In the genomic region with DNA sequence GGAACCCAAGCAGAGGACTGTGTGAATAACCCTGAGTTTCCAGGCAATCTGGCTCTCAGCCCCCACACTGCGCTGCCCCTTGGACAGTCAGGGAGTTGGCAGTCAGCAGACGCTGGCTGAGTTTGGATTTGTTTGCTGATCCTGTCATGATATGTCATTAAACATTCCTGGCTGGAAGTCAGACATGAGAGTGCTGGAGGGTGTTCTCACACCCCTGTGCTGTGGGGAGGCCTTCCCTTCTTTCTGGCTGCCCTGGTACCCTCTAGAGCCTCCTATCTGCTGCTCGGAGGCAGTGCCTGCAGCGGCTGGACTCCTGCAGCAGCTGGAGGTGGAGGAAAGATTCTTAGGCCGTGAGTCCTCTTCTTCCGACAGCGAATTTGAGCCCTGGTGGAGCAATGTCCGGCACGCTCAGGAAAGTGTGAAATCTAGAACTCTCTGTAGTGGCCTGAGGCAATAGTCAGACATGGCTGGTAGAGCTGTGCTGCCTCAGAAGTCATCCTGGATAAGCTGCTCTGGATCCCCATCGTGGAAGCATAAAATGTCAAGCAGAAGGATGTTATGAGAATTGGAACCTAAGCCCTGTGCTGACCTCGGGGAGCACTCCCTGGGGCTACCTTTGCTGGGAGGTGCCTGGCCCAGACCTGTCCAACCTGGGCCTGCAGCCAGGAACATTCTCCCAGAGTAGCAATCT, we compare ENCODE assay signal across 15 cellular contexts.
DNase-seq lines count a peak whose midpoint lies in the region; ATAC-seq, FAIRE-seq and TF ChIP-seq lines count a peak whose summit lies in the region.
"Had no signal": no experiment of that assay in that cellular context is flagged by ENCODE, and none has a peak within 500 bp of the region (broad histone marks: within the 10 kb centered on the region; RNA-seq: fewer than 3 reads in every experiment).

No MANE protein-coding gene starts in this region.

- H3K4me3 Mint-ChIP-seq in mesothelial cell of epicardium: no peak overlapping the region
- H3K4me3 Mint-ChIP-seq: neural crest cell, type B pancreatic cell had no signal

- FAIRE-seq in bronchial epithelial cell (lab: Jason Lieb, UNC): no peak

- no peak overlapping the region for H4K5ac ChIP-seq in mesendoderm (ENCODE audit: low read length)

- H2BK15ac ChIP-seq in mesendoderm (replicated peaks; ENCODE audit: low read depth): no peak overlapping the region

- H3K27ac ChIP-seq in mesendoderm (ENCODE audit: low read depth, low read length) (no peak overlapping the region), colonic mucosa (no peak overlapping the region)

- H3K4me1 ChIP-seq in mesendoderm (ENCODE audit: control insufficient read depth, low read depth, low read length): no peaks in the 10 kb centered on the region
- H3K4me1 ChIP-seq in colonic mucosa: no peaks in the 10 kb centered on the region

- H3K9me3 Mint-ChIP-seq in mesothelial cell of epicardium: no peaks in the 10 kb centered on the region
- H3K9me3 Mint-ChIP-seq: neural crest cell, type B pancreatic cell had no signal

- H2BK120ac ChIP-seq in mesendoderm (ENCODE audit: low read depth, low read length): no peak overlapping the region

- H2BK5ac ChIP-seq in mesendoderm (ENCODE audit: low read length): no peak overlapping the region

- H3K23ac ChIP-seq in mesendoderm (ENCODE audit: low read length): no peak overlapping the region

- peak; percentile 39 for DNase-seq in COR-L47 (lab: John Stamatoyannopoulos, UW)
- DNase-seq in NCI-H2029 (lab: John Stamatoyannopoulos, UW): peak; percentile 35
- DNase-seq in bronchial epithelial cell (ENCODE audit: low read depth): peak; percentile 19
- peak; percentile 59 for DNase-seq in mesendoderm
- DNase-seq in mesothelial cell of epicardium (ENCODE audit: low spot score in 2 of 2, unreplicated experiment in 2 of 2): no peak
- no peak for DNase-seq in cortex of kidney (lab: John Stamatoyannopoulos, UW)
- no peak for DNase-seq in colonic mucosa
- DNase-seq: DMS53; hippocampal formation; NCI-H2171; stimulated activated CD4-positive, alpha-beta T cell treated with anti-CD3 and anti-CD28 coated beads, Interleukin-4, amount 100 ng/mL, for 24 hours; T-helper 1 cell had no signal

- H3K27me3 Mint-ChIP-seq in mesothelial cell of epicardium (ENCODE audit: low read depth): no peaks in the 10 kb centered on the region
- H3K27me3 Mint-ChIP-seq: type B pancreatic cell had no signal

- no peak overlapping the region for H3K56ac ChIP-seq in mesendoderm (ENCODE audit: low read length)

- H3K9me3 ChIP-seq in colonic mucosa: no peaks in the 10 kb centered on the region

- H3K79me1 ChIP-seq in mesendoderm (ENCODE audit: low read length): no peaks in the 10 kb centered on the region

- H3K18ac ChIP-seq in mesendoderm (ENCODE audit: low read length): no peak overlapping the region

- H3K27me3 ChIP-seq in bronchial epithelial cell (ENCODE audit: control insufficient read depth, insufficient read depth, low read length) (peaks cover 1% of the 10 kb centered on the region), mesendoderm (ENCODE audit: insufficient read depth, low read length, poor library complexity) (no peaks in the 10 kb centered on the region), colonic mucosa (no peaks in the 10 kb centered on the region)

- peaks cover 15% of the 10 kb centered on the region for H3K4me1 Mint-ChIP-seq in mesothelial cell of epicardium
- H3K4me1 Mint-ChIP-seq: neural crest cell had no signal

- WGBS in mesendoderm (ENCODE audit: extremely low coverage, insufficient coverage, low lambda C conversion rate): no CpG with 5 or more reads among the region's 11 CpGs

- intact Hi-C loops in colonic mucosa (cut with DNase I): no loop called here

- H3K4me2 ChIP-seq in mesendoderm (ENCODE audit: low read length): no peak overlapping the region

- TF ChIP-seq CTCF in bronchial epithelial cell (IDR thresholded peaks at IDR 0.05; ENCODE audit: insufficient read depth, low read length, severe bottlenecking) (no peak), mesothelial cell of epicardium (IDR thresholded peaks at IDR 0.05; ENCODE audit: unreplicated experiment) (no peak), colonic mucosa (IDR thresholded peaks at IDR 0.05) (no peak)

- no peak for ATAC-seq in HG03432 (IDR thresholded peaks at IDR 0.05; ENCODE audit: unreplicated experiment)

- H3K4ac ChIP-seq in mesendoderm (ENCODE audit: low read depth, low read length): no peak overlapping the region

- H3K79me2 ChIP-seq in mesendoderm (ENCODE audit: control insufficient read depth, insufficient read depth, low read length): no peaks in the 10 kb centered on the region

- H3K4me3 ChIP-seq in bronchial epithelial cell (ENCODE audit: low read depth, low read length) (no peak overlapping the region), mesendoderm (ENCODE audit: low read length) (no peak overlapping the region), colonic mucosa (no peak overlapping the region)

- H2AK5ac ChIP-seq in mesendoderm (ENCODE audit: low read length): no peak overlapping the region

- no peak overlapping the region for H4K8ac ChIP-seq in mesendoderm (ENCODE audit: low read depth, low read length)

- H3K9ac ChIP-seq in mesendoderm (ENCODE audit: low read length) (no peak overlapping the region), colonic mucosa (ENCODE audit: low read depth in 2 of 2, low read length in 2 of 2) (no peak overlapping the region)

- H3K27ac Mint-ChIP-seq in mesothelial cell of epicardium: no peak overlapping the region
- H3K27ac Mint-ChIP-seq: type B pancreatic cell had no signal

- H3K36me3 ChIP-seq in bronchial epithelial cell (ENCODE audit: control insufficient read depth, insufficient read depth, low read length): no peaks in the 10 kb centered on the region
- no peaks in the 10 kb centered on the region for H3K36me3 ChIP-seq in mesendoderm (ENCODE audit: control insufficient read depth, insufficient read depth, low read length)
- H3K36me3 ChIP-seq in colonic mucosa: no peaks in the 10 kb centered on the region

- no peaks in the 10 kb centered on the region for H3K36me3 Mint-ChIP-seq in mesothelial cell of epicardium
- H3K36me3 Mint-ChIP-seq: type B pancreatic cell had no signal

Comparison
In these comparisons a context has a peak if more than half of its experiments do, and no peak if none do; other contexts are left out.
1. DNase-seq: peak in COR-L47 (single experiment), NCI-H2029 (single experiment), bronchial epithelial cell (single experiment) and mesendoderm (single experiment); none in mesothelial cell of epicardium (0 of 2), cortex of kidney (single experiment) and colonic mucosa (single experiment).